ENCODE assay signal across 25 cellular contexts in genomic region chr1:68977211-68977610, GRCh38.
"Had no signal": no experiment of that assay in that cellular context is flagged by ENCODE, and none has a peak within 500 bp of the region (broad histone marks: within the 10 kb centered on the region; RNA-seq: fewer than 3 reads in every experiment).

No MANE protein-coding gene starts in this region.

- H3K27ac ChIP-seq: brain microvascular endothelial cell, coronary artery, gastrocnemius medialis, left ventricle myocardium inferior, pancreas, prostate gland, stomach, upper lobe of right lung had no signal

- H3K4me3 ChIP-seq: coronary artery, dorsolateral prefrontal cortex, gastrocnemius medialis, left ventricle myocardium inferior, lung, mucosa of descending colon, pancreas, prostate gland, smooth muscle cell, stomach, thyroid gland, upper lobe of right lung had no signal

- H3K27ac Mint-ChIP-seq: activated CD8-positive, alpha-beta memory T cell treated with anti-CD3 and anti-CD28 coated beads, Interleukin-2, amount 10 ng/mL, durations not matched to agents 7 days and 5 days; activated CD8-positive, alpha-beta T cell treated with anti-CD3 and anti-CD28 coated beads, Interleukin-2, amount 10 ng/mL, durations not matched to agents 7 days and 5 days; activated naive CD8-positive, alpha-beta T cell; effector memory CD8-positive, alpha-beta T cell; nephron progenitor cell; stimulated activated naive B cell treated with anti-CD40 and anti-IgM and Interleukin-4, amounts not matched to agents 10 μg/mL and 1 μg/mL and 100 μg/mL, for 72 hours had no signal

- DNase-seq: activated CD8-positive, alpha-beta memory T cell treated with anti-CD3 and anti-CD28 coated beads, Interleukin-2, amount 10 ng/mL, durations not matched to agents 7 days and 5 days; activated CD8-positive, alpha-beta T cell treated with anti-CD3 and anti-CD28 coated beads, Interleukin-2, amount 10 ng/mL, durations not matched to agents 7 days and 5 days; activated effector memory CD4-positive, alpha-beta T cell treated with Interleukin-2 at 50 U/mL for 16 hours; activated naive CD4-positive, alpha-beta T cell treated with Interleukin-2 at 50 U/mL for 16 hours; brain microvascular endothelial cell; dorsolateral prefrontal cortex; effector memory CD8-positive, alpha-beta T cell; erythroblast; gastrocnemius medialis; glutamatergic neuron; left ventricle myocardium inferior; mucosa of descending colon; nephron progenitor cell; pancreas; stimulated activated CD4-positive, alpha-beta T cell treated with anti-CD3 and anti-CD28 coated beads, Interleukin-1b, Interleukin-23, amount 100 ng/mL, for 48 hours; stimulated activated naive B cell treated with anti-CD40 and anti-IgM and Interleukin-4, amounts not matched to agents 10 μg/mL and 1 μg/mL and 100 μg/mL, for 72 hours; stomach; T-helper 2 cell; thyroid gland; upper lobe of right lung had no signal

- H3K36me3 ChIP-seq: brain microvascular endothelial cell, gastrocnemius medialis, left ventricle myocardium inferior, pancreas, prostate gland, stomach, thyroid gland, upper lobe of right lung had no signal

- H3K4me1 ChIP-seq: gastrocnemius medialis, left ventricle myocardium inferior, pancreas, prostate gland, stomach, upper lobe of right lung had no signal

- H3K4me3 Mint-ChIP-seq: activated CD8-positive, alpha-beta memory T cell treated with anti-CD3 and anti-CD28 coated beads, Interleukin-2, amount 10 ng/mL, durations not matched to agents 7 days and 5 days; activated CD8-positive, alpha-beta T cell treated with anti-CD3 and anti-CD28 coated beads, Interleukin-2, amount 10 ng/mL, durations not matched to agents 7 days and 5 days; activated naive CD8-positive, alpha-beta T cell; effector memory CD8-positive, alpha-beta T cell; nephron progenitor cell; stimulated activated naive B cell treated with anti-CD40 and anti-IgM and Interleukin-4, amounts not matched to agents 10 μg/mL and 1 μg/mL and 100 μg/mL, for 72 hours had no signal

- H3K36me3 Mint-ChIP-seq: activated CD8-positive, alpha-beta memory T cell treated with anti-CD3 and anti-CD28 coated beads, Interleukin-2, amount 10 ng/mL, durations not matched to agents 7 days and 5 days; activated naive CD8-positive, alpha-beta T cell; stimulated activated naive B cell treated with anti-CD40 and anti-IgM and Interleukin-4, amounts not matched to agents 10 μg/mL and 1 μg/mL and 100 μg/mL, for 72 hours had no signal

- H3K4me1 Mint-ChIP-seq: activated CD8-positive, alpha-beta memory T cell treated with anti-CD3 and anti-CD28 coated beads, Interleukin-2, amount 10 ng/mL, durations not matched to agents 7 days and 5 days; stimulated activated naive B cell treated with anti-CD40 and anti-IgM and Interleukin-4, amounts not matched to agents 10 μg/mL and 1 μg/mL and 100 μg/mL, for 72 hours had no signal

- H3K27me3 ChIP-seq: brain microvascular endothelial cell, dorsolateral prefrontal cortex, gastrocnemius medialis, pancreas, stomach, thyroid gland, upper lobe of right lung had no signal

- H3K9me3 ChIP-seq: gastrocnemius medialis, left ventricle myocardium inferior, mucosa of descending colon, pancreas, prostate gland, stomach, thyroid gland, upper lobe of right lung had no signal

- H3K9me3 Mint-ChIP-seq: nephron progenitor cell; stimulated activated naive B cell treated with anti-CD40 and anti-IgM and Interleukin-4, amounts not matched to agents 10 μg/mL and 1 μg/mL and 100 μg/mL, for 72 hours had no signal

- H3K27me3 Mint-ChIP-seq: activated CD8-positive, alpha-beta memory T cell treated with anti-CD3 and anti-CD28 coated beads, Interleukin-2, amount 10 ng/mL, durations not matched to agents 7 days and 5 days; activated naive CD8-positive, alpha-beta T cell; effector memory CD8-positive, alpha-beta T cell; stimulated activated naive B cell treated with anti-CD40 and anti-IgM and Interleukin-4, amounts not matched to agents 10 μg/mL and 1 μg/mL and 100 μg/mL, for 72 hours had no signal
